In genomic region chr2:203656522-203657287, GRCh38 we compare ENCODE assay signal across 8 cellular contexts. TPM values are rescaled to one million over a fixed set of nuclear protein-coding genes. Genes with fewer than 3 reads are reported as not detected.
DNase-seq lines count a peak whose midpoint lies in the region; ATAC-seq and TF ChIP-seq lines count a peak whose summit lies in the region.

No MANE protein-coding gene starts in this region.

- H3K79me2 ChIP-seq in hepatocyte = no peaks in the 10 kb centered on the region

- no peak overlapping the region for H3K27ac Mint-ChIP-seq in T-helper 17 cell

- no peak for TF ChIP-seq EP300 in stomach (IDR thresholded peaks at IDR 0.05)

- H3K4me3 Mint-ChIP-seq in T-helper 17 cell = no peak overlapping the region

- H3K27me3 Mint-ChIP-seq in T-helper 17 cell = peaks cover 4% of the 10 kb centered on the region

- H3K9me3 ChIP-seq in hepatocyte (ENCODE audit: low read depth) (no peaks in the 10 kb centered on the region), stomach (no peaks in the 10 kb centered on the region), T-helper 17 cell (ENCODE audit: control insufficient read depth, low read length, poor library complexity, severe bottlenecking) (no peaks in the 10 kb centered on the region)

- H2AFZ ChIP-seq in hepatocyte = no peak overlapping the region

- H3K27me3 ChIP-seq in hepatocyte (no peaks in the 10 kb centered on the region), stomach (no peaks in the 10 kb centered on the region)

- TF ChIP-seq CTCF in hepatocyte (IDR thresholded peaks at IDR 0.05; ENCODE audit: poor library complexity) (no peak), stomach (IDR thresholded peaks at IDR 0.05) (no peak)

- no peaks in the 10 kb centered on the region for H4K20me1 ChIP-seq in hepatocyte (ENCODE audit: insufficient read depth, poor library complexity, severe bottlenecking)

- peaks cover 6% of the 10 kb centered on the region for H3K36me3 Mint-ChIP-seq in T-helper 17 cell (ENCODE audit: low read depth)

- H3K36me3 ChIP-seq in hepatocyte (replicated peaks; ENCODE audit: insufficient read depth, low read depth) (no peaks in the 10 kb centered on the region), stomach (no peaks in the 10 kb centered on the region)

- no peaks in the 10 kb centered on the region for H3K9me2 ChIP-seq in hepatocyte (replicated peaks; ENCODE audit: insufficient read depth)

- intact Hi-C loops in stomach (cut with DNase I; ENCODE audit: low total_unique reads) = no loop called here

- H3K4me1 Mint-ChIP-seq in T-helper 17 cell = peaks cover 7% of the 10 kb centered on the region

- TF ChIP-seq POLR2A in stomach (IDR thresholded peaks at IDR 0.05) = no peak

- H3K4me3 ChIP-seq in hepatocyte = no peak overlapping the region
- no peak overlapping the region for H3K4me3 ChIP-seq in stomach

- 81% methylated on average over 10 of the region's 10 CpGs for WGBS in hepatocyte (ENCODE audit: low lambda C conversion rate, missing lambda C conversion rate)
- 55 to 69% (median 61%) methylated on average over 10 of the region's 10 CpGs for WGBS in stomach, 5 donors

- H3K4me1 ChIP-seq in hepatocyte (ENCODE audit: insufficient read depth) = peaks cover 10% of the 10 kb centered on the region
- H3K4me1 ChIP-seq in stomach = peaks cover 0 to 22% (median 3%) of the 10 kb centered on the region in 4 donors

- peak overlapping the region; percentile 78 for H3K27ac ChIP-seq in hepatocyte
- peak overlapping the region; percentile 52 to 76 (median 55) for H3K27ac ChIP-seq in stomach

- DNase-seq in UCSD-AML1 (lab: John Stamatoyannopoulos, UW; ENCODE audit: unreplicated experiment) = peak; percentile 22
- peak; percentile 81 for DNase-seq in hepatocyte (ENCODE audit: low spot score)
- peak; percentile 70 for DNase-seq in stomach
- DNase-seq in NCI-H526 treated with DMSO at 0.1 percent for 48 hours (lab: John Stamatoyannopoulos, UW) = no peak
- DNase-seq in T-helper 17 cell = no peak
- DNase-seq in RKO (ENCODE audit: low spot score) = no peak

- no peak overlapping the region for H3K4me2 ChIP-seq in hepatocyte

- ATAC-seq in HG03442 (IDR thresholded peaks at IDR 0.05; ENCODE audit: unreplicated experiment) (peak; percentile 50), T-helper 17 cell (no peak), HG02642 (IDR thresholded peaks at IDR 0.05; ENCODE audit: poor library complexity, unreplicated experiment) (no peak)

RNA-seq across cellular contexts. Expression of gene CD28, which starts 49.7 kb away (rescaled TPM):
- total RNA-seq in hepatocyte (not detected in 2 replicates), stomach (1 to 10 TPM in 2 of 5 donors, under 1 TPM in 1, not detected in 2; 0.29 to 4.4 (median 2.9) TPM), T-helper 17 cell (100 to 1,000 TPM; 174 to 177 TPM)
- polyA plus RNA-seq in hepatocyte (not detected in 2 replicates), stomach (under 1 TPM; 0.15 to 0.25 (median 0.23) TPM)

Comparison
In these comparisons a context has a peak if more than half of its experiments do, and no peak if none do; other contexts are left out.
1. DNase-seq: peak in UCSD-AML1 (single experiment), hepatocyte (single experiment) and stomach (single experiment); none in NCI-H526 treated with DMSO at 0.1 percent for 48 hours (single experiment), T-helper 17 cell (0 of 3) and RKO (single experiment).
2. RNA of gene CD28, which starts 49.7 kb away (total RNA-seq): 174 to 177 TPM in T-helper 17 cell; 0.29 to 4.4 TPM in stomach and not detected in hepatocyte; every median in the first group is over 10 times any median in the second.